1 cellular context compared by ENCODE assay signal in genomic region chr1:221739677-221740025, GRCh38.
TF ChIP-seq lines count a peak whose summit lies in the region.

No MANE protein-coding gene starts in this region.

TF ChIP-seq in SK-N-SH treated with all-trans-retinoic acid at 6 μM for 48 hours, 23 proteins besides CTCF, POLR2A, EP300 and RAD21 (continued from another document):
- no peak for TF ChIP-seq TSHZ2 (CRISPR knock-in tag; IDR thresholded peaks at IDR 0.05)
- TF ChIP-seq ARNTL (CRISPR knock-in tag; IDR thresholded peaks at IDR 0.05; ENCODE audit: borderline replicate concordance, low read depth), result no peak
- no peak for TF ChIP-seq POU6F1 (CRISPR knock-in tag; IDR thresholded peaks at IDR 0.05; ENCODE audit: borderline replicate concordance, low read depth)
TF ChIP-seq in SK-N-SH treated with all-trans-retinoic acid at 6 μM for 48 hours: peak in this region for 0.
